8 cellular contexts compared by ENCODE assay signal in the genomic region with DNA sequence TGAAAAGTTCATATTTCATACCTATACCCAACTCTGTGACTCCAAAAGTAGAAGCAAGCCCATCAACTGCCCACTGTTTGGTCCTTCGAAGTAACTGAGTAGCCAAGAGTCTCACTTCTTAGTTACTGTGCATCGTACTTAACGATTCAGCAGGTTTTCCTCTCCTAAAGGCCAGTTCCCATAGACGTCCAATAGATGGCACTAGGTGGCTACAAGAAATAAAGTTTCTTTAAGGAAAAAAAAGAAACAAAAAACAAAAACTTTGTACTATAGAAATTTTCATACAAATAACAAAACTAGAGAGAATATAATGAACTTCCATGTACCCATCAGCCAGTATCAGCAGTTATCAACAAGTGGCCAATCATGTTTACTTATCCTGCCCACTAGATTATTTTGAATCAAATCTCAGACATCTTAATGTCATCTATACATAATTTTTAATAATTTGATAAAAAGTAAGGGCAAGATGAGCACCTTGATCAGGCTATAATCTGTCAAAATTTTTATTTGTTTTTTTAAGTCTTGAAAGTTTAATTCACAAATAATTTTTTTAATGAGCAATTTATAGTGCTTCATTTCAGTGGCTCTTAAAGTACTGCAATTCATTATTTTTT.
DNase-seq lines count a peak whose midpoint lies in the region; ATAC-seq and TF ChIP-seq lines count a peak whose summit lies in the region.

No MANE protein-coding gene starts in this region.

- H3K9me3 ChIP-seq in SK-N-MC (ENCODE audit: low read depth, low read length) (no peaks in the 10 kb centered on the region), trophoblast cell (ENCODE audit: insufficient read depth, low read depth, low read length) (no peaks in the 10 kb centered on the region)

- no peak overlapping the region for H2BK120ac ChIP-seq in trophoblast cell (ENCODE audit: insufficient read depth, low read length, poor library complexity)

- no peak overlapping the region for H3K4me3 ChIP-seq in KMS-11 (IDR thresholded peaks at IDR 0.05; ENCODE audit: insufficient read depth, low read depth, low read length)
- no peak overlapping the region for H3K4me3 ChIP-seq in SK-N-MC
- H3K4me3 ChIP-seq in trophoblast cell (ENCODE audit: low read depth, low read length): no peak overlapping the region

- H2BK12ac ChIP-seq in trophoblast cell (ENCODE audit: low read length): no peak overlapping the region

- no peak overlapping the region for H4K12ac ChIP-seq in trophoblast cell (ENCODE audit: low read depth, low read length)

- H2AFZ ChIP-seq in KMS-11 (ENCODE audit: low read depth) (no peak overlapping the region), trophoblast cell (ENCODE audit: insufficient read depth, low read length, poor library complexity) (no peak overlapping the region)

- no peaks in the 10 kb centered on the region for H4K20me1 ChIP-seq in KMS-11 (ENCODE audit: insufficient read depth)

- H3K79me2 ChIP-seq in KMS-11 (ENCODE audit: insufficient read depth, low read depth) (no peaks in the 10 kb centered on the region), trophoblast cell (ENCODE audit: control insufficient read depth, insufficient read depth, low read length, poor library complexity) (no peaks in the 10 kb centered on the region)

- no peaks in the 10 kb centered on the region for H3K79me1 ChIP-seq in trophoblast cell (ENCODE audit: low read length)

- H3K4me1 ChIP-seq in KMS-11 (ENCODE audit: low read depth, poor library complexity, severe bottlenecking) (no peaks in the 10 kb centered on the region), trophoblast cell (ENCODE audit: control insufficient read depth in 1 of 2, insufficient read depth in 2 of 2, low read length in 2 of 2) (no peaks in the 10 kb centered on the region)

- TF ChIP-seq CTCF in GM12872 (IDR thresholded peaks at IDR 0.05; ENCODE audit: insufficient read depth, low read depth, low read length) (peak; percentile 64), KMS-11 (conservative IDR thresholded peaks at IDR 0.05; ENCODE audit: low read depth, low read length) (peak; percentile 80)

- DNase-seq in AG20443 (ENCODE audit: low spot score): peak; percentile 65
- peak; percentile 75 for DNase-seq in SK-N-MC (ENCODE audit: low read depth, low spot score)
- peak; percentile 62 for DNase-seq in fibroblast of the conjunctiva (ENCODE audit: low read depth)
- DNase-seq in trophoblast cell: peak; percentile 52 to 87
- DNase-seq in activated CD4-positive, alpha-beta T cell treated with anti-CD3 and anti-CD28 coated beads for 4 hours: no peak

- H4K8ac ChIP-seq in trophoblast cell (ENCODE audit: low read depth, low read length): no peak overlapping the region

- H3K14ac ChIP-seq in trophoblast cell (ENCODE audit: low read length): no peak overlapping the region

- H3K23ac ChIP-seq in trophoblast cell (ENCODE audit: low read length): no peak overlapping the region

- no peak for ATAC-seq in HG02885 (IDR thresholded peaks at IDR 0.05; ENCODE audit: poor library complexity, unreplicated experiment)

- H3K36me3 ChIP-seq in KMS-11 (ENCODE audit: insufficient read depth): no peaks in the 10 kb centered on the region
- no peaks in the 10 kb centered on the region for H3K36me3 ChIP-seq in SK-N-MC (ENCODE audit: insufficient read depth, low read length)
- no peaks in the 10 kb centered on the region for H3K36me3 ChIP-seq in trophoblast cell (ENCODE audit: control insufficient read depth in 1 of 2, insufficient read depth in 2 of 2, low read length in 2 of 2)

- H2BK5ac ChIP-seq in trophoblast cell (ENCODE audit: low read depth, low read length, poor library complexity): no peak overlapping the region

- H4K91ac ChIP-seq in trophoblast cell (ENCODE audit: low read depth, low read length): no peak overlapping the region

- no CpG with 5 or more reads among the region's 4 CpGs for WGBS in trophoblast cell (ENCODE audit: extremely low coverage, insufficient coverage, insufficient read length)

- H3K18ac ChIP-seq in trophoblast cell (ENCODE audit: low read length): no peak overlapping the region

- H3K9ac ChIP-seq in KMS-11: no peak overlapping the region
- no peak overlapping the region for H3K9ac ChIP-seq in SK-N-MC (ENCODE audit: insufficient read length)
- no peak overlapping the region for H3K9ac ChIP-seq in trophoblast cell (ENCODE audit: low read length)

- no peak overlapping the region for H3K4ac ChIP-seq in trophoblast cell (ENCODE audit: low read depth, low read length)

- H3K27me3 ChIP-seq in KMS-11 (ENCODE audit: insufficient read depth, low read depth): no peaks in the 10 kb centered on the region
- H3K27me3 ChIP-seq in trophoblast cell (ENCODE audit: insufficient read depth, low read length): no peaks in the 10 kb centered on the region

- H3K4me2 ChIP-seq in KMS-11 (no peak overlapping the region), trophoblast cell (ENCODE audit: low read length) (no peak overlapping the region)

- H3K27ac ChIP-seq in KMS-11: no peak overlapping the region
- H3K27ac ChIP-seq in SK-N-MC: no peak overlapping the region
- no peak overlapping the region for H3K27ac ChIP-seq in trophoblast cell (ENCODE audit: low read depth, low read length)

- H2AK5ac ChIP-seq in trophoblast cell (ENCODE audit: low read length): no peak overlapping the region

Comparison
In these comparisons a context has a peak if more than half of its experiments do, and no peak if none do; other contexts are left out.
1. DNase-seq: peak in AG20443 (single experiment), SK-N-MC (single experiment), fibroblast of the conjunctiva (single experiment) and trophoblast cell (2 of 2); none in activated CD4-positive, alpha-beta T cell treated with anti-CD3 and anti-CD28 coated beads for 4 hours (0 of 2).